18 cellular contexts compared by ENCODE assay signal in the genomic region with DNA sequence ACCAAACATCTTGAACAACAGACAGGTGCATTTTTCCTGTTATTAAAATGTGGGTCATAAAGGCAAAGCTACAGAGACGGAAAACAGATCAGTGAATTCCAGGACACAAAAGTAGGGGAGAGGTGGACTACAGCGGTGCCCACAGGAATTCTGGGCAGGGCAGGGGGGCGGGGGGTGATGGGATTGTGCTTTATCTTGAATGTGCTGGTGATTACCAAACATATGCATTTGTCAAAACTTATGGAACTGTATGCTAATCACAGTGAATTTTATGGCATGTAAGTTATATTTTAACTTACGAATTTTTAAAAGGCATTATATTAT.
"Had no signal": no experiment of that assay in that cellular context is flagged by ENCODE, and none has a peak within 500 bp of the region (broad histone marks: within the 10 kb centered on the region; RNA-seq: fewer than 3 reads in every experiment).

No MANE protein-coding gene starts in this region.

- FAIRE-seq: endometrium, keratinocyte had no signal

- H3K36me3 Mint-ChIP-seq: memory B cell had no signal

- H3K9me3 Mint-ChIP-seq: memory B cell, nephron had no signal

- H3K4me1 Mint-ChIP-seq: memory B cell had no signal

- DNase-seq: effector memory CD4-positive, alpha-beta T cell; gastrocnemius medialis; heart right ventricle; left ventricle myocardium inferior; lower lobe of right lung; midbrain; right cardiac atrium; stimulated activated CD4-positive, alpha-beta T cell treated with anti-CD3 and anti-CD28 coated beads, Interleukin-2, amount 100 ng/mL, for 48 hours; stimulated activated naive CD4-positive, alpha-beta T cell treated with Interleukin-2 at 50 U/mL for 16 hours; upper lobe of left lung; uterus had no signal

- H3K27me3 Mint-ChIP-seq: memory B cell had no signal

- ATAC-seq: esophagus mucosa, gastrocnemius medialis, heart right ventricle, lower lobe of right lung, right cardiac atrium had no signal

- H3K27ac Mint-ChIP-seq: memory B cell had no signal

- H3K36me3 ChIP-seq: gastrocnemius medialis, heart right ventricle, left ventricle myocardium inferior, lower lobe of right lung, thyroid gland, upper lobe of left lung, uterus had no signal

- H3K27ac ChIP-seq: gastrocnemius medialis, heart right ventricle, left ventricle myocardium inferior, lower lobe of right lung, upper lobe of left lung, uterus had no signal

- H3K4me1 ChIP-seq: gastrocnemius medialis, heart right ventricle, left ventricle myocardium inferior, lower lobe of right lung, upper lobe of left lung, uterus had no signal

- H3K9me3 ChIP-seq: gastrocnemius medialis, lower lobe of right lung, thyroid gland, upper lobe of left lung, uterus had no signal

- H3K4me3 ChIP-seq: gastrocnemius medialis, heart right ventricle, left ventricle myocardium inferior, lower lobe of right lung, smooth muscle cell, thyroid gland, upper lobe of left lung, uterus had no signal

- H3K4me3 Mint-ChIP-seq: memory B cell, nephron had no signal
